ENCODE assay signal across 8 cellular contexts in genomic region chr9:80175286-80175906, GRCh38.
DNase-seq lines count a peak whose midpoint lies in the region; ATAC-seq and TF ChIP-seq lines count a peak whose summit lies in the region.

No MANE protein-coding gene starts in this region.

- H3K27me3 Mint-ChIP-seq in chondrocyte (ENCODE audit: low read depth) = no peaks in the 10 kb centered on the region

- no peak overlapping the region for H3K27ac Mint-ChIP-seq in chondrocyte (ENCODE audit: unreplicated experiment)

- H3K36me3 Mint-ChIP-seq in chondrocyte (ENCODE audit: low read depth) = peaks cover 3% of the 10 kb centered on the region

- H3K9me3 Mint-ChIP-seq in chondrocyte (ENCODE audit: low read depth) = peaks cover 13% of the 10 kb centered on the region

- no peak for ATAC-seq in HG03095 (IDR thresholded peaks at IDR 0.05; ENCODE audit: unreplicated experiment)

- DNase-seq in NCI-H510A treated with DMSO at 0.1 percent for 48 hours (lab: John Stamatoyannopoulos, UW) (peak; percentile 33), NCI-H510A (lab: John Stamatoyannopoulos, UW) (no peak), HCEC 1CT (peak; percentile 52), NCI-H748 treated with DMSO at 0.1 percent for 48 hours (lab: John Stamatoyannopoulos, UW) (peak; percentile 32), chondrocyte (ENCODE audit: low spot score) (no peak), midbrain (lab: John Stamatoyannopoulos, UW) (peak; percentile 9), GM19240 (ENCODE audit: insufficient read length, low spot score) (no peak)

- H3K4me1 Mint-ChIP-seq in chondrocyte (ENCODE audit: low read depth) = no peaks in the 10 kb centered on the region

- no peak overlapping the region for H3K4me3 Mint-ChIP-seq in chondrocyte (ENCODE audit: unreplicated experiment)

- TF ChIP-seq CTCF in chondrocyte (IDR thresholded peaks at IDR 0.05) = peak; percentile 97

Comparison
In these comparisons a context has a peak if more than half of its experiments do, and no peak if none do; other contexts are left out.
1. DNase-seq: peak in NCI-H510A treated with DMSO at 0.1 percent for 48 hours (single experiment), HCEC 1CT (single experiment), NCI-H748 treated with DMSO at 0.1 percent for 48 hours (single experiment) and midbrain (single experiment); none in NCI-H510A (single experiment), chondrocyte (single experiment) and GM19240 (single experiment).